Comparison of ENCODE assay signal across 20 cellular contexts in genomic region chr17:11492511-11492910, GRCh38.
DNase-seq lines count a peak whose midpoint lies in the region; ATAC-seq, FAIRE-seq and TF ChIP-seq lines count a peak whose summit lies in the region.
"Had no signal": no experiment of that assay in that cellular context is flagged by ENCODE, and none has a peak within 500 bp of the region (broad histone marks: within the 10 kb centered on the region; RNA-seq: fewer than 3 reads in every experiment).

No MANE protein-coding gene starts in this region.

- H3K27me3 ChIP-seq in bronchial epithelial cell (ENCODE audit: control insufficient read depth, insufficient read depth, low read length): no peaks in the 10 kb centered on the region
- H3K27me3 ChIP-seq in endodermal cell (ENCODE audit: control insufficient read depth, insufficient read depth, low read length, poor library complexity, severe bottlenecking): no peaks in the 10 kb centered on the region
- no peaks in the 10 kb centered on the region for H3K27me3 ChIP-seq in neuronal stem cell (ENCODE audit: control insufficient read depth in 3 of 3, insufficient read depth in 3 of 3, low read depth in 1 of 3, low read length in 3 of 3)
- H3K27me3 ChIP-seq: BLaER1 had no signal

- no peak overlapping the region for H3K9ac ChIP-seq in endodermal cell (ENCODE audit: extremely low read depth, low read length, poor library complexity, severe bottlenecking)
- H3K9ac ChIP-seq in neuronal stem cell (ENCODE audit: low read depth, low read length, poor library complexity): no peak overlapping the region
- H3K9ac ChIP-seq: BLaER1, GM23248 had no signal

- no peak overlapping the region for H3K23ac ChIP-seq in neuronal stem cell (ENCODE audit: low read depth, low read length, poor library complexity)

- H3K36me3 ChIP-seq in bronchial epithelial cell (ENCODE audit: control insufficient read depth, insufficient read depth, low read length) (no peaks in the 10 kb centered on the region), endodermal cell (ENCODE audit: control insufficient read depth, insufficient read depth, low read length) (no peaks in the 10 kb centered on the region), neuronal stem cell (replicated peaks in 1 of 2; ENCODE audit: control insufficient read depth in 2 of 2, insufficient read depth in 2 of 2, low read length in 2 of 2) (no peaks in the 10 kb centered on the region), mucosa of descending colon (ENCODE audit: low read depth) (no peaks in the 10 kb centered on the region)
- H3K36me3 ChIP-seq: BLaER1 had no signal

- no peaks in the 10 kb centered on the region for H3K36me3 Mint-ChIP-seq in endodermal cell (ENCODE audit: low read depth)
- H3K36me3 Mint-ChIP-seq: CD4-positive, CD25-positive, alpha-beta regulatory T cell; CD8-positive, alpha-beta T cell had no signal

- no peak overlapping the region for H3K27ac Mint-ChIP-seq in endodermal cell
- H3K27ac Mint-ChIP-seq: B cell; CD4-positive, CD25-positive, alpha-beta regulatory T cell; CD8-positive, alpha-beta T cell had no signal

- no peaks in the 10 kb centered on the region for H3K9me3 ChIP-seq in endodermal cell (ENCODE audit: control insufficient read depth, low read length)
- H3K9me3 ChIP-seq in neuronal stem cell (replicated peaks in 1 of 2; ENCODE audit: control insufficient read depth in 2 of 2, insufficient read depth in 1 of 2, low read depth in 1 of 2, low read length in 2 of 2): peaks cover 0 to 5% of the 10 kb centered on the region in 2 donors
- no peaks in the 10 kb centered on the region for H3K9me3 ChIP-seq in mucosa of descending colon
- H3K9me3 ChIP-seq: BLaER1, Caco-2 had no signal

- intact Hi-C loops in mucosa of descending colon (cut with DNase I, micrococcal nuclease): no loop called here

- no peak overlapping the region for H3K4me2 ChIP-seq in neuronal stem cell (ENCODE audit: insufficient read depth, low read length, poor library complexity, severe bottlenecking)
- H3K4me2 ChIP-seq: BLaER1 had no signal

- no peak overlapping the region for H3K14ac ChIP-seq in neuronal stem cell (ENCODE audit: low read length)

- no peak overlapping the region for H4K8ac ChIP-seq in neuronal stem cell (ENCODE audit: low read depth, low read length)

- WGBS in endodermal cell (ENCODE audit: insufficient coverage in 1 of 2, insufficient read length in 1 of 2), 2 experiments: 94 to 100% methylated on average over 1 of the region's 1 CpG
- WGBS in neuronal stem cell (ENCODE audit: extremely low coverage in 2 of 2, insufficient read length in 2 of 2, insufficient replicate concordance in 1 of 2), 2 donors: no CpG with 5 or more reads among the region's 1 CpG

- H4K91ac ChIP-seq in neuronal stem cell (ENCODE audit: low read depth, low read length, poor library complexity): no peak overlapping the region

- DNase-seq in bronchial epithelial cell (ENCODE audit: low read depth) (no peak), endodermal cell (peak; percentile 28), neuronal stem cell (ENCODE audit: low spot score) (no peak), NCI-H128 (lab: John Stamatoyannopoulos, UW; ENCODE audit: unreplicated experiment) (no peak), mucosa of descending colon (no peak)
- DNase-seq: Caco-2; CD4-positive, CD25-positive, alpha-beta regulatory T cell; CD8-positive, alpha-beta T cell; DMS153; DND-41; GM23248; H7; HCEC 1CT had no signal

- H3K4ac ChIP-seq in neuronal stem cell (ENCODE audit: low read length): no peak overlapping the region

- H2AK5ac ChIP-seq in neuronal stem cell (ENCODE audit: low read depth, low read length): peak overlapping the region; percentile 2

- no peaks in the 10 kb centered on the region for H3K9me3 Mint-ChIP-seq in endodermal cell

- no peaks in the 10 kb centered on the region for H3K79me1 ChIP-seq in neuronal stem cell (ENCODE audit: low read depth, low read length)

- TF ChIP-seq CTCF in bronchial epithelial cell (IDR thresholded peaks at IDR 0.05; ENCODE audit: insufficient read depth, low read length, severe bottlenecking) (no peak), endodermal cell (conservative IDR thresholded peaks at IDR 0.05) (no peak), mucosa of descending colon (IDR thresholded peaks at IDR 0.05) (no peak)

- H2BK12ac ChIP-seq in neuronal stem cell (ENCODE audit: low read length): peak overlapping the region; percentile 18

- H3K4me3 ChIP-seq in bronchial epithelial cell (ENCODE audit: low read depth, low read length) (no peak overlapping the region), endodermal cell (ENCODE audit: low read length) (no peak overlapping the region), neuronal stem cell (ENCODE audit: low read length in 2 of 2) (no peak overlapping the region), mucosa of descending colon (no peak overlapping the region)
- H3K4me3 ChIP-seq: BLaER1, GM23248 had no signal

- H2BK15ac ChIP-seq in neuronal stem cell (ENCODE audit: low read length): no peak overlapping the region

- H3K27ac ChIP-seq in endodermal cell (ENCODE audit: low read depth, low read length) (no peak overlapping the region), neuronal stem cell (replicated peaks; ENCODE audit: low read length) (no peak overlapping the region)
- H3K27ac ChIP-seq: BLaER1, C4-2B, GM23248 had no signal

- peaks cover 9% of the 10 kb centered on the region for H3K4me1 ChIP-seq in endodermal cell (ENCODE audit: control insufficient read depth, insufficient read depth, low read length)
- H3K4me1 ChIP-seq in neuronal stem cell (ENCODE audit: control insufficient read depth in 2 of 2, insufficient read depth in 1 of 2, low read depth in 1 of 2, low read length in 2 of 2): peaks cover 0 to 36% of the 10 kb centered on the region in 2 donors
- no peaks in the 10 kb centered on the region for H3K4me1 ChIP-seq in mucosa of descending colon (ENCODE audit: low read depth)
- H3K4me1 ChIP-seq: BLaER1, Caco-2 had no signal

- H2AFZ ChIP-seq in neuronal stem cell (ENCODE audit: low read length): no peak overlapping the region
- H2AFZ ChIP-seq: GM23248 had no signal

- no peak overlapping the region for H3K4me3 Mint-ChIP-seq in endodermal cell
- H3K4me3 Mint-ChIP-seq: B cell; CD4-positive, CD25-positive, alpha-beta regulatory T cell; CD8-positive, alpha-beta T cell had no signal

- no peak overlapping the region for H2BK120ac ChIP-seq in neuronal stem cell (ENCODE audit: low read depth, low read length)

- FAIRE-seq in bronchial epithelial cell (lab: Jason Lieb, UNC): peak; percentile 81
- FAIRE-seq: G401.6, GM12892, H1 had no signal

- peaks cover 31% of the 10 kb centered on the region for H3K27me3 Mint-ChIP-seq in endodermal cell (ENCODE audit: insufficient read depth)
- H3K27me3 Mint-ChIP-seq: B cell; CD4-positive, CD25-positive, alpha-beta regulatory T cell had no signal

- H3K4me1 Mint-ChIP-seq in endodermal cell: peaks cover 44% of the 10 kb centered on the region
- H3K4me1 Mint-ChIP-seq: B cell; CD4-positive, CD25-positive, alpha-beta regulatory T cell had no signal

- H3K18ac ChIP-seq in neuronal stem cell (ENCODE audit: low read length): peak overlapping the region; percentile 61

- ATAC-seq in mucosa of descending colon: no peak
- ATAC-seq in GM21526 (IDR thresholded peaks at IDR 0.05; ENCODE audit: low FRiP score, unreplicated experiment): no peak
- ATAC-seq: CD8-positive, alpha-beta T cell had no signal

- H2BK5ac ChIP-seq in neuronal stem cell (ENCODE audit: low read length): no peak overlapping the region
